Comparison of ENCODE assay signal across 19 cellular contexts in genomic region chr1:42837742-42838141, GRCh38. TPM values are rescaled to one million over a fixed set of nuclear protein-coding genes. Genes with fewer than 3 reads are reported as not detected.
DNase-seq lines count a peak whose midpoint lies in the region; ATAC-seq and TF ChIP-seq lines count a peak whose summit lies in the region.
"Had no signal": no experiment of that assay in that cellular context is flagged by ENCODE, and none has a peak within 500 bp of the region (broad histone marks: within the 10 kb centered on the region; RNA-seq: fewer than 3 reads in every experiment).

No MANE protein-coding gene starts in this region.

- H3K9me3 ChIP-seq in HEK293 (ENCODE audit: control insufficient read depth, insufficient read depth, low read depth, low read length) = no peaks in the 10 kb centered on the region
- H3K9me3 ChIP-seq in left lung = no peaks in the 10 kb centered on the region
- H3K9me3 ChIP-seq: SJCRH30 had no signal

- no peak overlapping the region for H3K4me3 ChIP-seq in HEK293 (ENCODE audit: low read depth, low read length)
- no peak overlapping the region for H3K4me3 ChIP-seq in left lung
- H3K4me3 ChIP-seq: PC-9, SJCRH30 had no signal

- DNase-seq in Ammon's horn (ENCODE audit: low spot score) (peak; percentile 27), left lung (no peak), sciatic nerve (ENCODE audit: low spot score) (no peak), GM19238 (ENCODE audit: insufficient read length, low spot score) (no peak)
- DNase-seq: ACHN, DMS79 treated with DMSO at 0.1 percent for 48 hours, H7, NCI-H1417, NCI-H187, NCI-H2107, NCI-H2227 treated with DMSO at 0.1 percent for 48 hours, NCI-H510A treated with DMSO at 0.1 percent for 48 hours, NCI-H774, PC-9, SJCRH30 had no signal

- H3K36me3 ChIP-seq in HEK293 (ENCODE audit: control insufficient read depth in 2 of 2, insufficient read depth in 1 of 2, low read length in 2 of 2) (peaks cover 0 to 17% of the 10 kb centered on the region in 2 experiments; a peak in 1 of 3 replicates), left lung (peaks cover 0 to 18% of the 10 kb centered on the region in 2 donors)
- H3K36me3 ChIP-seq: SJCRH30 had no signal

- CTCF ChIA-PET in HEK293 (lab: Yijun Ruan, JAX) = interaction anchor here (0.6 to 0.9 kb wide), 2 partner anchors 9 to 70 kb away, joined by 3 read pairs; partner anchors contain the start of gene ZNF691

- no peak for TF ChIP-seq CTCF in HEK293 (tag by site-specific recombination; IDR thresholded peaks at IDR 0.05)
- TF ChIP-seq CTCF in left lung (IDR thresholded peaks at IDR 0.05) = no peak

- intact Hi-C loops in left lung (cut with DNase I) (no loop called here), sciatic nerve (cut with DNase I) (no loop called here)

- ATAC-seq in left lung = peak; percentile 49
- ATAC-seq in sciatic nerve = peak; percentile 52
- no peak for ATAC-seq in GM19467 (IDR thresholded peaks at IDR 0.05; ENCODE audit: unreplicated experiment)
- ATAC-seq in HG03571 (IDR thresholded peaks at IDR 0.05; ENCODE audit: unreplicated experiment) = no peak

- no peak overlapping the region for H3K27ac ChIP-seq in HEK293 (ENCODE audit: extremely low read depth, low read depth, low read length)
- peak overlapping the region in 1 of 2 donors; percentile 46 for H3K27ac ChIP-seq in left lung
- H3K27ac ChIP-seq: KMS-11, PC-9, SJCRH30 had no signal

- no peaks in the 10 kb centered on the region for H3K27me3 ChIP-seq in left lung
- H3K27me3 ChIP-seq: SJCRH30 had no signal

- H3K4me1 ChIP-seq in HEK293 (ENCODE audit: control insufficient read depth, insufficient read depth, low read length) (peaks cover 3% of the 10 kb centered on the region), left lung (peaks cover 0 to 13% of the 10 kb centered on the region in 2 donors)

- POLR2A ChIA-PET in HEK293 (lab: Yijun Ruan, JAX) = interaction anchor here (5.6 kb wide), 1 partner anchor 9 kb away, joined by 25 read pairs; the partner anchor contains the start of gene ZNF691

TF ChIP-seq in HEK293, 187 proteins besides CTCF, POLR2A, EP300 and RAD21:
- TF ChIP-seq, protein P1, sequence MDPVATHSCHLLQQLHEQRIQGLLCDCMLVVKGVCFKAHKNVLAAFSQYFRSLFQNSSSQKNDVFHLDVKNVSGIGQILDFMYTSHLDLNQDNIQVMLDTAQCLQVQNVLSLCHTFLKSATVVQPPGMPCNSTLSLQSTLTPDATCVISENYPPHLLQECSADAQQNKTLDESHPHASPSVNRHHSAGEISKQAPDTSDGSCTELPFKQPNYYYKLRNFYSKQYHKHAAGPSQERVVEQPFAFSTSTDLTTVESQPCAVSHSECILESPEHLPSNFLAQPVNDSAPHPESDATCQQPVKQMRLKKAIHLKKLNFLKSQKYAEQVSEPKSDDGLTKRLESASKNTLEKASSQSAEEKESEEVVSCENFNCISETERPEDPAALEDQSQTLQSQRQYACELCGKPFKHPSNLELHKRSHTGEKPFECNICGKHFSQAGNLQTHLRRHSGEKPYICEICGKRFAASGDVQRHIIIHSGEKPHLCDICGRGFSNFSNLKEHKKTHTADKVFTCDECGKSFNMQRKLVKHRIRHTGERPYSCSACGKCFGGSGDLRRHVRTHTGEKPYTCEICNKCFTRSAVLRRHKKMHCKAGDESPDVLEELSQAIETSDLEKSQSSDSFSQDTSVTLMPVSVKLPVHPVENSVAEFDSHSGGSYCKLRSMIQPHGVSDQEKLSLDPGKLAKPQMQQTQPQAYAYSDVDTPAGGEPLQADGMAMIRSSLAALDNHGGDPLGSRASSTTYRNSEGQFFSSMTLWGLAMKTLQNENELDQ (tag by site-specific recombination; IDR thresholded peaks at IDR 0.05; ENCODE audit: low read depth) = no peak
- no peak for TF ChIP-seq KLF8 (tag by site-specific recombination; IDR thresholded peaks at IDR 0.05)
- TF ChIP-seq ZNF660 (tag by site-specific recombination; IDR thresholded peaks at IDR 0.05) = no peak
- no peak for TF ChIP-seq ZNF792 (tag by site-specific recombination; IDR thresholded peaks at IDR 0.05)
- no peak for TF ChIP-seq HOXA7 (CRISPR knock-in tag; IDR thresholded peaks at IDR 0.05; ENCODE audit: borderline replicate concordance)
- no peak for TF ChIP-seq ZNF174 (tag by site-specific recombination; IDR thresholded peaks at IDR 0.05)
- peak; percentile 34; the same call in 1 of the 2 replicates for TF ChIP-seq ZNF600 (tag by site-specific recombination; IDR thresholded peaks at IDR 0.05)
- TF ChIP-seq, protein P2, sequence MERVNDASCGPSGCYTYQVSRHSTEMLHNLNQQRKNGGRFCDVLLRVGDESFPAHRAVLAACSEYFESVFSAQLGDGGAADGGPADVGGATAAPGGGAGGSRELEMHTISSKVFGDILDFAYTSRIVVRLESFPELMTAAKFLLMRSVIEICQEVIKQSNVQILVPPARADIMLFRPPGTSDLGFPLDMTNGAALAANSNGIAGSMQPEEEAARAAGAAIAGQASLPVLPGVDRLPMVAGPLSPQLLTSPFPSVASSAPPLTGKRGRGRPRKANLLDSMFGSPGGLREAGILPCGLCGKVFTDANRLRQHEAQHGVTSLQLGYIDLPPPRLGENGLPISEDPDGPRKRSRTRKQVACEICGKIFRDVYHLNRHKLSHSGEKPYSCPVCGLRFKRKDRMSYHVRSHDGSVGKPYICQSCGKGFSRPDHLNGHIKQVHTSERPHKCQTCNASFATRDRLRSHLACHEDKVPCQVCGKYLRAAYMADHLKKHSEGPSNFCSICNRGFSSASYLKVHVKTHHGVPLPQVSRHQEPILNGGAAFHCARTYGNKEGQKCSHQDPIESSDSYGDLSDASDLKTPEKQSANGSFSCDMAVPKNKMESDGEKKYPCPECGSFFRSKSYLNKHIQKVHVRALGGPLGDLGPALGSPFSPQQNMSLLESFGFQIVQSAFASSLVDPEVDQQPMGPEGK (tag by site-specific recombination; IDR thresholded peaks at IDR 0.05) = no peak
- 0 out of 2 replicates have a peak, but pooled peaks have one; percentile 4 for TF ChIP-seq ZNF335 (tag by site-specific recombination; conservative IDR thresholded peaks at IDR 0.05)
- TF ChIP-seq ZNF112 (tag by site-specific recombination; IDR thresholded peaks at IDR 0.05) = no peak

RNA-seq across cellular contexts. Expression of gene ZNF691, which starts 8.7 kb away (rescaled TPM):
- total RNA-seq in left lung = 10 to 100 TPM in 1 of 2 donors, 1 to 10 TPM in 1; 9.9 to 10.3 TPM
- 9.7 TPM for total RNA-seq in sciatic nerve

RNA-seq across cellular contexts. Expression of gene SVBP, which starts 20.5 kb away (rescaled TPM):
- total RNA-seq in left lung (10 to 100 TPM; 15.7 to 16.4 TPM), sciatic nerve (36.6 TPM)

RNA-seq across cellular contexts. Expression of gene ERMAP, which starts 20.8 kb away (rescaled TPM):
- total RNA-seq in left lung = 10 to 100 TPM; 13.8 to 14.4 TPM
- total RNA-seq in sciatic nerve = 11.2 TPM

RNA-seq across cellular contexts. Expression of gene TMEM269, which starts 53.0 kb away (rescaled TPM):
- total RNA-seq in left lung (under 1 TPM in 1 of 2 donors, not detected in 1; 0.17 TPM), sciatic nerve (0.31 TPM)

Comparison
In these comparisons a context has a peak if more than half of its experiments do, and no peak if none do; other contexts are left out.
1. ATAC-seq: peak in left lung (single experiment) and sciatic nerve (single experiment); none in GM19467 (single experiment) and HG03571 (single experiment).